Comparison of ENCODE assay signal across 16 cellular contexts in genomic region chr6:159525445-159526031, GRCh38.
A peak's percentile ranks its signal among the peaks of the same experiment; 100 is the strongest.
DNase-seq lines count a peak whose midpoint lies in the region; ATAC-seq and TF ChIP-seq lines count a peak whose summit lies in the region.
"Had no signal": no experiment of that assay in that cellular context is flagged by ENCODE, and none has a peak within 500 bp of the region (broad histone marks: within the 10 kb centered on the region; RNA-seq: fewer than 3 reads in every experiment).

No MANE protein-coding gene starts in this region.

- TF ChIP-seq EP300 in upper lobe of left lung (IDR thresholded peaks at IDR 0.05), result no peak

- DNase-seq in Karpas-422, result peak; percentile 45
- peak; percentile 22 for DNase-seq in NB4 (ENCODE audit: low read depth)
- peak; percentile 32 for DNase-seq in islet precursor cell
- peak; percentile 35 to 49 for DNase-seq in upper lobe of left lung
- no peak for DNase-seq in glomerular visceral epithelial cell (ENCODE audit: extremely low spot score)
- DNase-seq: BE2C; CD8-positive, alpha-beta T cell; HCEC 1CT; NCI-H1436; NCI-H2029 treated with DMSO at 0.1 percent for 48 hours; NCI-H2171 treated with DMSO at 0.1 percent for 48 hours; NCI-H446 treated with DMSO at 0.1 percent for 48 hours had no signal

- no peak overlapping the region for H3K9ac ChIP-seq in Karpas-422 (ENCODE audit: low read length)

- no peak for TF ChIP-seq CTCF in NB4 (IDR thresholded peaks at IDR 0.05; ENCODE audit: low read depth, low read length)
- no peak for TF ChIP-seq CTCF in upper lobe of left lung (IDR thresholded peaks at IDR 0.05)

- H3K9me2 ChIP-seq in Karpas-422 (replicated peaks; ENCODE audit: insufficient read depth, low read length), result no peaks in the 10 kb centered on the region

- H3K4me2 ChIP-seq in Karpas-422 (ENCODE audit: low read depth, low read length, poor library complexity, severe bottlenecking), result no peak overlapping the region

- H3K9me3 ChIP-seq in Karpas-422 (ENCODE audit: low read length) (no peaks in the 10 kb centered on the region), upper lobe of left lung (no peaks in the 10 kb centered on the region)
- H3K9me3 ChIP-seq: BE2C had no signal

- ATAC-seq in upper lobe of left lung (ENCODE audit: low FRiP score in 2 of 2) (no peak), HG03354 (IDR thresholded peaks at IDR 0.05; ENCODE audit: poor library complexity, severe bottlenecking, unreplicated experiment) (no peak), HG02852 (IDR thresholded peaks at IDR 0.05; ENCODE audit: unreplicated experiment) (no peak)
- ATAC-seq: CD8-positive, alpha-beta T cell; Panc1 had no signal

- no peaks in the 10 kb centered on the region for H3K36me3 ChIP-seq in Karpas-422 (ENCODE audit: insufficient read depth, low read length)
- H3K36me3 ChIP-seq in upper lobe of left lung, result no peaks in the 10 kb centered on the region
- H3K36me3 ChIP-seq: BE2C had no signal

- no peak for TF ChIP-seq POLR2A in NB4 (IDR thresholded peaks at IDR 0.05; ENCODE audit: extremely low read depth, insufficient read length)
- no peak for TF ChIP-seq POLR2A in upper lobe of left lung (IDR thresholded peaks at IDR 0.05)

- H2AFZ ChIP-seq in Karpas-422 (ENCODE audit: low read length), result no peak overlapping the region

- 47 to 75% methylated on average over 9 of the region's 9 CpGs for WGBS in upper lobe of left lung, 2 donors

- H3K27me3 ChIP-seq in Karpas-422 (ENCODE audit: low read length) (no peaks in the 10 kb centered on the region; the same call in 1 of the 2 replicates), upper lobe of left lung (no peaks in the 10 kb centered on the region)
- H3K27me3 ChIP-seq: BE2C had no signal

- no peak overlapping the region for H3K4me3 ChIP-seq in Karpas-422 (ENCODE audit: low read length)
- no peak overlapping the region for H3K4me3 ChIP-seq in NB4 (ENCODE audit: low read depth, low read length)
- H3K4me3 ChIP-seq in upper lobe of left lung, result no peak overlapping the region
- H3K4me3 ChIP-seq: SK-N-MC had no signal

- no peaks in the 10 kb centered on the region for H3K79me2 ChIP-seq in Karpas-422 (ENCODE audit: low read length)

- no peaks in the 10 kb centered on the region for H4K20me1 ChIP-seq in Karpas-422 (ENCODE audit: insufficient read depth, low read depth, low read length)

- H3K4me1 ChIP-seq in Karpas-422 (ENCODE audit: low read length) (no peaks in the 10 kb centered on the region), upper lobe of left lung (no peaks in the 10 kb centered on the region)
- H3K4me1 ChIP-seq: BE2C had no signal

- H3K27ac ChIP-seq in Karpas-422 (ENCODE audit: low read length) (no peak overlapping the region), upper lobe of left lung (no peak overlapping the region)
- H3K27ac ChIP-seq: SK-N-MC had no signal
